In the genomic region with DNA sequence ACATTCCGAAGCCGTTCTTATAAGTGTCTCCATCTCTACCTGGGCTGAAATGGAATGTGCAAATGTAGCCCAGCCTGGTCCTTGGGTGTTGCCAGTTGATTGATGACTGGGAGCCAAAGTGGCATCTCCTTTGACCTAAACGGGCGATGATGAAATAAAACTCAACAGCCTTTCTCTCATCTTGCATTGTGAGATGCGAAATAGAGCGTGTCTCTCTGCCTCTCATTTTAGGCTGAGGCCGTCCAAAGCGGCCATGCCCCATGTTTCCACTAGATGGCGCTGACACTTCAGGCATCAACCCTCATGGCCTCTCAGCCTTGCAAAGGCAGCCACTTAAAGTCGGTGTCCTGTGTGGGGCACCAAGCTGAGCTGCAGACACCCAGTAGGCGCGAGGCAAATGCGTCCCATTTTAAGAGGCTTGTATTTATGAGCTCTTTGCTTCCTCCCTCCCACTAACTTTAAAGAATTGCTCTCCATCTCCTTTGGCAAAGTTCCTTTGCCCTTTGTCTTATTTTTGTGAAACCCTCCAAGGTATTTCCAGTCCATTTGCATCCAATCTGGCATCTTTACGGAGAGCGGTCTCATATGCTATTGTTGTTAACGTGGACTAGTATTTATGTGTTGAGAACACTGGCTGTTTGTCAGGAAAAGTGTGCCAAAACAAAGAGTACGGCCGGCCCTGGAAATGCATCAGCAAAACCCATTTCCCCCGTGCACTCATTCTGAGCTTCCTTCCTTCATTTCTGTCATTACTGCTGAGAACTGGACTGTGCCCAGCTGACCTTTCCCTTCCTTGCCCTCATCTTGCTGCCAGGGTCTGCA, we compare ENCODE assay signal across 1 cellular context.
TF ChIP-seq lines count a peak whose summit lies in the region.

No MANE protein-coding gene starts in this region.

TF ChIP-seq in HepG2, 621 proteins besides CTCF, POLR2A, EP300 and RAD21 (continued from another document and continues in another):
- TF ChIP-seq, protein P1, sequence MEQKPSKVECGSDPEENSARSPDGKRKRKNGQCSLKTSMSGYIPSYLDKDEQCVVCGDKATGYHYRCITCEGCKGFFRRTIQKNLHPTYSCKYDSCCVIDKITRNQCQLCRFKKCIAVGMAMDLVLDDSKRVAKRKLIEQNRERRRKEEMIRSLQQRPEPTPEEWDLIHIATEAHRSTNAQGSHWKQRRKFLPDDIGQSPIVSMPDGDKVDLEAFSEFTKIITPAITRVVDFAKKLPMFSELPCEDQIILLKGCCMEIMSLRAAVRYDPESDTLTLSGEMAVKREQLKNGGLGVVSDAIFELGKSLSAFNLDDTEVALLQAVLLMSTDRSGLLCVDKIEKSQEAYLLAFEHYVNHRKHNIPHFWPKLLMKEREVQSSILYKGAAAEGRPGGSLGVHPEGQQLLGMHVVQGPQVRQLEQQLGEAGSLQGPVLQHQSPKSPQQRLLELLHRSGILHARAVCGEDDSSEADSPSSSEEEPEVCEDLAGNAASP (CRISPR knock-in tag; IDR thresholded peaks at IDR 0.05; ENCODE audit: borderline replicate concordance) = 0 out of 2 replicates have a peak, but pooled peaks have one; percentile 21
- TF ChIP-seq FOXO1 (CRISPR knock-in tag; IDR thresholded peaks at IDR 0.05) (peak; percentile 43; the same call in 1 of the 2 replicates), SAP130 (CRISPR knock-in tag; IDR thresholded peaks at IDR 0.05; ENCODE audit: low read depth) (peak; percentile 23; the same call in 1 of the 2 replicates), HIVEP1 (CRISPR knock-in tag; IDR thresholded peaks at IDR 0.05) (no peak), ZFP37 (CRISPR knock-in tag; IDR thresholded peaks at IDR 0.05; ENCODE audit: borderline replicate concordance) (no peak), YY1 (IDR thresholded peaks at IDR 0.05; ENCODE audit: insufficient read depth, insufficient replicate concordance, low read depth, low read length) (peak; percentile 47), TEAD3 (CRISPR knock-in tag; optimal IDR thresholded peaks at IDR 0.05; ENCODE audit: borderline replicate concordance) (peak; percentile 54), SP4 (CRISPR knock-in tag; IDR thresholded peaks at IDR 0.05) (0 out of 2 replicates have a peak, but pooled peaks have one; percentile 23), MED13 (CRISPR knock-in tag; IDR thresholded peaks at IDR 0.05) (no peak), ZNF766 (CRISPR knock-in tag; IDR thresholded peaks at IDR 0.05; ENCODE audit: borderline replicate concordance) (no peak), GFI1 (CRISPR knock-in tag; IDR thresholded peaks at IDR 0.05; ENCODE audit: borderline replicate concordance) (no peak), LCORL (IDR thresholded peaks at IDR 0.05) (no peak), LCORL (CRISPR knock-in tag; IDR thresholded peaks at IDR 0.05) (0 out of 2 replicates have a peak, but pooled peaks have one; percentile 23), ZNF598 (CRISPR knock-in tag; IDR thresholded peaks at IDR 0.05; ENCODE audit: borderline replicate concordance) (0 out of 2 replicates have a peak, but pooled peaks have one; percentile 43), KDM3A (CRISPR knock-in tag; IDR thresholded peaks at IDR 0.05; ENCODE audit: low read depth) (0 out of 2 replicates have a peak, but pooled peaks have one; percentile 36), WIZ (CRISPR knock-in tag; IDR thresholded peaks at IDR 0.05) (no peak), SIN3B (IDR thresholded peaks at IDR 0.05; ENCODE audit: low read length) (no peak), NR2F6 (IDR thresholded peaks at IDR 0.05) (no peak), NR2F6 (CRISPR knock-in tag; IDR thresholded peaks at IDR 0.05) (no peak), CCDC6 (CRISPR knock-in tag; IDR thresholded peaks at IDR 0.05) (0 out of 2 replicates have a peak, but pooled peaks have one; percentile 42), NR2F2 (IDR thresholded peaks at IDR 0.05; ENCODE audit: borderline replicate concordance, low read depth) (no peak), CEBPG (CRISPR knock-in tag; IDR thresholded peaks at IDR 0.05) (peak; percentile 22; the same call in 1 of the 2 replicates), ZSCAN22 (CRISPR knock-in tag; IDR thresholded peaks at IDR 0.05) (no peak), CBX2 (IDR thresholded peaks at IDR 0.05; ENCODE audit: low read depth, low read length) (no peak), CBX2 (CRISPR knock-in tag; IDR thresholded peaks at IDR 0.05; ENCODE audit: low read depth) (no peak), ZNF724P (CRISPR knock-in tag; IDR thresholded peaks at IDR 0.05; ENCODE audit: borderline replicate concordance) (no peak), ZBTB21 (CRISPR knock-in tag; IDR thresholded peaks at IDR 0.05) (no peak), ZNF30 (CRISPR knock-in tag; IDR thresholded peaks at IDR 0.05) (no peak), CBX5 (CRISPR knock-in tag; IDR thresholded peaks at IDR 0.05; ENCODE audit: borderline replicate concordance) (no peak; the same call in 1 of the 2 replicates), ARHGAP35 (CRISPR knock-in tag; IDR thresholded peaks at IDR 0.05; ENCODE audit: borderline replicate concordance) (no peak), ZBTB7A (CRISPR knock-in tag; IDR thresholded peaks at IDR 0.05) (no peak), NFATC3 (CRISPR knock-in tag; IDR thresholded peaks at IDR 0.05) (no peak)
- TF ChIP-seq, protein P2, sequence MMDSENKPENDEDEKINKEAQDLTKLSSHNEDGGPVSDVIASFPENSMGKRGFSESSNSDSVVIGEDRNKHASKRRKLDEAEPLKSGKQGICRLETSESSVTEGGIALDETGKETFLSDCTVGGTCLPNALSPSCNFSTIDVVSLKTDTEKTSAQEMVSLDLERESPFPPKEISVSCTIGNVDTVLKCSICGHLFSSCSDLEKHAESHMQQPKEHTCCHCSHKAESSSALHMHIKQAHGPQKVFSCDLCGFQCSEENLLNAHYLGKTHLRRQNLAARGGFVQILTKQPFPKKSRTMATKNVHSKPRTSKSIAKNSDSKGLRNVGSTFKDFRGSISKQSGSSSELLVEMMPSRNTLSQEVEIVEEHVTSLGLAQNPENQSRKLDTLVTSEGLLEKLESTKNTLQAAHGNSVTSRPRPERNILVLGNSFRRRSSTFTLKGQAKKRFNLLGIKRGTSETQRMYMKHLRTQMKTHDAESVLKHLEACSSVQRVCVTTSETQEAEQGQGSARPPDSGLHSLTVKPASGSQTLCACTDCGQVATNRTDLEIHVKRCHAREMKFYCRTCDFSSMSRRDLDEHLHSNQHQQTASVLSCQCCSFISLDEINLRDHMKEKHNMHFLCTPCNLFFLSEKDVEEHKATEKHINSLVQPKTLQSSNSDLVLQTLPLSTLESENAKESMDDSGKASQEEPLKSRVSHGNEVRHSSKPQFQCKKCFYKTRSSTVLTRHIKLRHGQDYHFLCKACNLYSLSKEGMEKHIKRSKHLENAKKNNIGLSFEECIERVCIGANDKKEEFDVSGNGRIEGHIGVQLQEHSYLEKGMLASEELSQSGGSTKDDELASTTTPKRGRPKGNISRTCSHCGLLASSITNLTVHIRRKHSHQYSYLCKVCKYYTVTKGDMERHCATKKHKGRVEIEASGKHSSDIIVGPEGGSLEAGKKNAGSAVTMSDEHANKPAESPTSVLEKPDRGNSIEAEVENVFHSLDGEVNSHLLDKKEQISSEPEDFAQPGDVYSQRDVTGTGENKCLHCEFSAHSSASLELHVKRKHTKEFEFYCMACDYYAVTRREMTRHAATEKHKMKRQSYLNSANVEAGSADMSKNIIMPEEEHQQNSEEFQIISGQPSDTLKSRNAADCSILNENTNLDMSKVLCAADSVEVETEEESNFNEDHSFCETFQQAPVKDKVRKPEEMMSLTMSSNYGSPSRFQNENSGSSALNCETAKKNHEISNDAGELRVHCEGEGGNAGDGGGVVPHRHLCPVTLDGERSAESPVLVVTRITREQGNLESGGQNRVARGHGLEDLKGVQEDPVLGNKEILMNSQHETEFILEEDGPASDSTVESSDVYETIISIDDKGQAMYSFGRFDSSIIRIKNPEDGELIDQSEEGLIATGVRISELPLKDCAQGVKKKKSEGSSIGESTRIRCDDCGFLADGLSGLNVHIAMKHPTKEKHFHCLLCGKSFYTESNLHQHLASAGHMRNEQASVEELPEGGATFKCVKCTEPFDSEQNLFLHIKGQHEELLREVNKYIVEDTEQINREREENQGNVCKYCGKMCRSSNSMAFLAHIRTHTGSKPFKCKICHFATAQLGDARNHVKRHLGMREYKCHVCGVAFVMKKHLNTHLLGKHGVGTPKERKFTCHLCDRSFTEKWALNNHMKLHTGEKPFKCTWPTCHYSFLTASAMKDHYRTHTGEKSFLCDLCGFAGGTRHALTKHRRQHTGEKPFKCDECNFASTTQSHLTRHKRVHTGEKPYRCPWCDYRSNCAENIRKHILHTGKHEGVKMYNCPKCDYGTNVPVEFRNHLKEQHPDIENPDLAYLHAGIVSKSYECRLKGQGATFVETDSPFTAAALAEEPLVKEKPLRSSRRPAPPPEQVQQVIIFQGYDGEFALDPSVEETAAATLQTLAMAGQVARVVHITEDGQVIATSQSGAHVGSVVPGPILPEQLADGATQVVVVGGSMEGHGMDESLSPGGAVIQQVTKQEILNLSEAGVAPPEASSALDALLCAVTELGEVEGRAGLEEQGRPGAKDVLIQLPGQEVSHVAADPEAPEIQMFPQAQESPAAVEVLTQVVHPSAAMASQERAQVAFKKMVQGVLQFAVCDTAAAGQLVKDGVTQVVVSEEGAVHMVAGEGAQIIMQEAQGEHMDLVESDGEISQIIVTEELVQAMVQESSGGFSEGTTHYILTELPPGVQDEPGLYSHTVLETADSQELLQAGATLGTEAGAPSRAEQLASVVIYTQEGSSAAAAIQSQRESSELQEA (CRISPR knock-in tag; IDR thresholded peaks at IDR 0.05; ENCODE audit: not compliant biosample characterization) = no peak
- TF ChIP-seq, protein P3, sequence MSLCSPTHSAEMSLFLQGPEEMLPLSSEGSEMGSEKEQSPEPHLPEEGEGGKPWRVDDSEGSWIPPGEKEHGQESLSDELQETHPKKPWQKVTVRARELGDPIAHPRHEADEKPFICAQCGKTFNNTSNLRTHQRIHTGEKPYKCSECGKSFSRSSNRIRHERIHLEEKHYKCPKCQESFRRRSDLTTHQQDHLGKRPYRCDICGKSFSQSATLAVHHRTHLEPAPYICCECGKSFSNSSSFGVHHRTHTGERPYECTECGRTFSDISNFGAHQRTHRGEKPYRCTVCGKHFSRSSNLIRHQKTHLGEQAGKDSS (CRISPR knock-in tag; IDR thresholded peaks at IDR 0.05; ENCODE audit: borderline replicate concordance, low read depth) = peak; percentile 41; the same call in 1 of the 2 replicates
- TF ChIP-seq, protein P4, sequence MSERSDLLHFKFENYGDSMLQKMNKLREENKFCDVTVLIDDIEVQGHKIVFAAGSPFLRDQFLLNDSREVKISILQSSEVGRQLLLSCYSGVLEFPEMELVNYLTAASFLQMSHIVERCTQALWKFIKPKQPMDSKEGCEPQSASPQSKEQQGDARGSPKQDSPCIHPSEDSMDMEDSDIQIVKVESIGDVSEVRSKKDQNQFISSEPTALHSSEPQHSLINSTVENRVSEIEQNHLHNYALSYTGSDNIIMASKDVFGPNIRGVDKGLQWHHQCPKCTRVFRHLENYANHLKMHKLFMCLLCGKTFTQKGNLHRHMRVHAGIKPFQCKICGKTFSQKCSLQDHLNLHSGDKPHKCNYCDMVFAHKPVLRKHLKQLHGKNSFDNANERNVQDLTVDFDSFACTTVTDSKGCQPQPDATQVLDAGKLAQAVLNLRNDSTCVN (CRISPR knock-in tag; IDR thresholded peaks at IDR 0.05; ENCODE audit: borderline replicate concordance) = 0 out of 2 replicates have a peak, but pooled peaks have one; percentile 32
- TF ChIP-seq, protein P5, sequence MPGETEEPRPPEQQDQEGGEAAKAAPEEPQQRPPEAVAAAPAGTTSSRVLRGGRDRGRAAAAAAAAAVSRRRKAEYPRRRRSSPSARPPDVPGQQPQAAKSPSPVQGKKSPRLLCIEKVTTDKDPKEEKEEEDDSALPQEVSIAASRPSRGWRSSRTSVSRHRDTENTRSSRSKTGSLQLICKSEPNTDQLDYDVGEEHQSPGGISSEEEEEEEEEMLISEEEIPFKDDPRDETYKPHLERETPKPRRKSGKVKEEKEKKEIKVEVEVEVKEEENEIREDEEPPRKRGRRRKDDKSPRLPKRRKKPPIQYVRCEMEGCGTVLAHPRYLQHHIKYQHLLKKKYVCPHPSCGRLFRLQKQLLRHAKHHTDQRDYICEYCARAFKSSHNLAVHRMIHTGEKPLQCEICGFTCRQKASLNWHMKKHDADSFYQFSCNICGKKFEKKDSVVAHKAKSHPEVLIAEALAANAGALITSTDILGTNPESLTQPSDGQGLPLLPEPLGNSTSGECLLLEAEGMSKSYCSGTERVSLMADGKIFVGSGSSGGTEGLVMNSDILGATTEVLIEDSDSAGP (CRISPR knock-in tag; IDR thresholded peaks at IDR 0.05; ENCODE audit: borderline replicate concordance) = peak; percentile 30; the same call in 1 of the 2 replicates
- TF ChIP-seq, protein P6, sequence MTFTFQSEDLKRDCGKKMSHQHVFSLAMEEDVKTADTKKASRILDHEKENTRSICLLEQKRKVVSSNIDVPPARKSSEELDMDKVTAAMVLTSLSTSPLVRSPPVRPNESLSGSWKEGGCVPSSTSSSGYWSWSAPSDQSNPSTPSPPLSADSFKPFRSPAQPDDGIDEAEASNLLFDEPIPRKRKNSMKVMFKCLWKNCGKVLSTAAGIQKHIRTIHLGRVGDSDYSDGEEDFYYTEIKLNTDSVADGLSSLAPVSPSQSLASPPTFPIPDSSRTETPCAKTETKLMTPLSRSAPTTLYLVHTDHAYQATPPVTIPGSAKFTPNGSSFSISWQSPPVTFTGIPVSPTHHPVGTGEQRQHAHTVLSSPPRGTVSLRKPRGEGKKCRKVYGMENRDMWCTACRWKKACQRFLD (CRISPR knock-in tag; IDR thresholded peaks at IDR 0.05; ENCODE audit: borderline replicate concordance) = no peak; the same call in 1 of the 2 replicates
- TF ChIP-seq, protein P7, sequence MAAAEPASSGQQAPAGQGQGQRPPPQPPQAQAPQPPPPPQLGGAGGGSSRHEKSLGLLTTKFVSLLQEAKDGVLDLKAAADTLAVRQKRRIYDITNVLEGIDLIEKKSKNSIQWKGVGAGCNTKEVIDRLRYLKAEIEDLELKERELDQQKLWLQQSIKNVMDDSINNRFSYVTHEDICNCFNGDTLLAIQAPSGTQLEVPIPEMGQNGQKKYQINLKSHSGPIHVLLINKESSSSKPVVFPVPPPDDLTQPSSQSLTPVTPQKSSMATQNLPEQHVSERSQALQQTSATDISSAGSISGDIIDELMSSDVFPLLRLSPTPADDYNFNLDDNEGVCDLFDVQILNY (CRISPR knock-in tag; conservative IDR thresholded peaks at IDR 0.05) = no peak
- TF ChIP-seq, protein P8, sequence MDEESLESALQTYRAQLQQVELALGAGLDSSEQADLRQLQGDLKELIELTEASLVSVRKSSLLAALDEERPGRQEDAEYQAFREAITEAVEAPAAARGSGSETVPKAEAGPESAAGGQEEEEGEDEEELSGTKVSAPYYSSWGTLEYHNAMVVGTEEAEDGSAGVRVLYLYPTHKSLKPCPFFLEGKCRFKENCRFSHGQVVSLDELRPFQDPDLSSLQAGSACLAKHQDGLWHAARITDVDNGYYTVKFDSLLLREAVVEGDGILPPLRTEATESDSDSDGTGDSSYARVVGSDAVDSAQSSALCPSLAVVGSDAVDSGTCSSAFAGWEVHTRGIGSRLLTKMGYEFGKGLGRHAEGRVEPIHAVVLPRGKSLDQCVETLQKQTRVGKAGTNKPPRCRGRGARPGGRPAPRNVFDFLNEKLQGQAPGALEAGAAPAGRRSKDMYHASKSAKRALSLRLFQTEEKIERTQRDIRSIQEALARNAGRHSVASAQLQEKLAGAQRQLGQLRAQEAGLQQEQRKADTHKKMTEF (CRISPR knock-in tag; IDR thresholded peaks at IDR 0.05) = 0 out of 2 replicates have a peak, but pooled peaks have one; percentile 34
